ENCODE assay signal across 8 cellular contexts in genomic region chr5:178113841-178114324, GRCh38. TPM values are rescaled to one million over a fixed set of nuclear protein-coding genes. Genes with fewer than 3 reads are reported as not detected.
A peak's percentile ranks its signal among the peaks of the same experiment; 100 is the strongest.
DNase-seq lines count a peak whose midpoint lies in the region; ATAC-seq, FAIRE-seq and TF ChIP-seq lines count a peak whose summit lies in the region.

No MANE protein-coding gene starts in this region.

- intact Hi-C loops in kidney (cut with DNase I): no loop called here

- H3K36me3 Mint-ChIP-seq in type B pancreatic cell: no peaks in the 10 kb centered on the region

- peak; percentile 25 for DNase-seq in activated naive CD4-positive, alpha-beta T cell treated with anti-CD3 and anti-CD28 coated beads, Interleukin-2, amount 50 U/mL, for 16 hours
- DNase-seq in kidney (peak; percentile 84), type B pancreatic cell (ENCODE audit: extremely low spot score, unreplicated experiment) (no peak), occipital lobe (lab: John Stamatoyannopoulos, UW) (no peak)

- FAIRE-seq in kidney (lab: Jason Lieb, UNC): no peak

- peak overlapping the region; percentile 54 to 80 (median 72) for H3K4me3 ChIP-seq in BLaER1 treated with 17β-estradiol and CSF1 and Interleukin-3, amounts not matched to agents 10 nM and 100 nM
- peak overlapping the region in 1 of 2 donors; percentile 52 for H3K4me3 ChIP-seq in kidney (ENCODE audit: low read length in 2 of 2)

- H3K4me1 Mint-ChIP-seq in type B pancreatic cell (ENCODE audit: unreplicated experiment): peaks cover 18% of the 10 kb centered on the region

- H3K9me3 ChIP-seq in BLaER1 treated with 17β-estradiol and CSF1 and Interleukin-3, amounts not matched to agents 10 nM and 100 nM (replicated peaks in 1 of 11): peaks cover 0 to 5% (median 0%) of the 10 kb centered on the region in 11 experiments; a peak in 1 of 22 replicates
- H3K9me3 ChIP-seq in kidney (ENCODE audit: control insufficient read depth in 1 of 2, low read length in 2 of 2): no peaks in the 10 kb centered on the region

- no peaks in the 10 kb centered on the region for H3K36me3 ChIP-seq in BLaER1 treated with 17β-estradiol and CSF1 and Interleukin-3, amounts not matched to agents 10 nM and 100 nM
- H3K36me3 ChIP-seq in kidney (ENCODE audit: control insufficient read depth in 1 of 2, insufficient read depth in 2 of 2, low read length in 2 of 2): no peaks in the 10 kb centered on the region

- peak overlapping the region; percentile 89 for H3K27ac Mint-ChIP-seq in type B pancreatic cell

- H3K4me1 ChIP-seq in BLaER1 treated with 17β-estradiol and CSF1 and Interleukin-3, amounts not matched to agents 10 nM and 100 nM: peaks cover 55 to 74% (median 67%) of the 10 kb centered on the region in 10 experiments
- peaks cover 0 to 2% of the 10 kb centered on the region in 2 donors for H3K4me1 ChIP-seq in kidney (ENCODE audit: control insufficient read depth in 1 of 2, insufficient read depth in 1 of 2, low read depth in 1 of 2, low read length in 2 of 2)

- H3K4me3 Mint-ChIP-seq in type B pancreatic cell: peak overlapping the region; percentile 92

- peak overlapping the region in 9 of 11 experiments; percentile 57 to 94 (median 75); a peak in 18 of 22 replicates for H3K27ac ChIP-seq in BLaER1 treated with 17β-estradiol and CSF1 and Interleukin-3, amounts not matched to agents 10 nM and 100 nM
- no peak overlapping the region for H3K27ac ChIP-seq in kidney (ENCODE audit: low read depth in 2 of 2, low read length in 2 of 2)

- H3K4me2 ChIP-seq in BLaER1 treated with 17β-estradiol and CSF1 and Interleukin-3, amounts not matched to agents 10 nM and 100 nM: peak overlapping the region; percentile 96 to 100 (median 99)

- peak; percentile 18 for ATAC-seq in HG03025 (IDR thresholded peaks at IDR 0.05; ENCODE audit: low FRiP score, unreplicated experiment)
- ATAC-seq in GM21423 (IDR thresholded peaks at IDR 0.05; ENCODE audit: unreplicated experiment): no peak
- ATAC-seq in GM21526 (IDR thresholded peaks at IDR 0.05; ENCODE audit: low FRiP score, unreplicated experiment): no peak

- H3K27me3 ChIP-seq in BLaER1 treated with 17β-estradiol and CSF1 and Interleukin-3, amounts not matched to agents 10 nM and 100 nM: peaks cover 0 to 65% (median 0%) of the 10 kb centered on the region in 11 experiments; a peak in 6 of 22 replicates

- no peaks in the 10 kb centered on the region for H3K9me3 Mint-ChIP-seq in type B pancreatic cell

- peak overlapping the region; percentile 45 to 86 (median 79); a peak in 21 of 22 replicates for H3K9ac ChIP-seq in BLaER1 treated with 17β-estradiol and CSF1 and Interleukin-3, amounts not matched to agents 10 nM and 100 nM
- peak overlapping the region in 1 of 2 donors; percentile 12 for H3K9ac ChIP-seq in kidney (ENCODE audit: low read length in 2 of 2)

- peaks cover 17% of the 10 kb centered on the region for H3K27me3 Mint-ChIP-seq in type B pancreatic cell

- peaks cover 0 to 50% (median 6%) of the 10 kb centered on the region in 11 experiments; a peak in 8 of 22 replicates for H4K20me1 ChIP-seq in BLaER1 treated with 17β-estradiol and CSF1 and Interleukin-3, amounts not matched to agents 10 nM and 100 nM

- TF ChIP-seq CTCF in kidney (IDR thresholded peaks at IDR 0.05; ENCODE audit: borderline replicate concordance, extremely low read depth, insufficient read depth) (no peak), type B pancreatic cell (conservative IDR thresholded peaks at IDR 0.05) (no peak)

RNA-seq across cellular contexts. Expression of gene N4BP3, which starts 0.6 kb away (rescaled TPM):
- 5.6 TPM for total RNA-seq in kidney
- 2.4 TPM for polyA plus RNA-seq in kidney (ENCODE audit: insufficient read depth, low read depth, low replicate concordance)
- 6.6 and 11.2 TPM in 2 replicates for total RNA-seq in type B pancreatic cell (ENCODE audit: low replicate concordance)
- 8.0 TPM for total RNA-seq in occipital lobe

RNA-seq across cellular contexts. Expression of gene RMND5B, which starts 16.9 kb away (rescaled TPM):
- 45.3 TPM for total RNA-seq in kidney
- 36.6 TPM for polyA plus RNA-seq in kidney (ENCODE audit: insufficient read depth, low read depth, low replicate concordance)
- 41.8 and 52.1 TPM in 2 replicates for total RNA-seq in type B pancreatic cell (ENCODE audit: low replicate concordance)
- 19.3 TPM for total RNA-seq in occipital lobe

RNA-seq across cellular contexts. Expression of gene NHP2, which starts 39.8 kb away (rescaled TPM):
- total RNA-seq in kidney (98.6 TPM), type B pancreatic cell (ENCODE audit: low replicate concordance) (136 and 161 TPM in 2 replicates), occipital lobe (62.2 TPM)
- polyA plus RNA-seq in kidney (ENCODE audit: insufficient read depth, low read depth, low replicate concordance): 129 TPM

Comparison
In these comparisons a context has a peak if more than half of its experiments do, and no peak if none do; other contexts are left out.
1. H3K27ac ChIP-seq: peak in BLaER1 treated with 17β-estradiol and CSF1 and Interleukin-3, amounts not matched to agents 10 nM and 100 nM (9 of 11); none in kidney (0 of 2).
2. DNase-seq: peak in activated naive CD4-positive, alpha-beta T cell treated with anti-CD3 and anti-CD28 coated beads, Interleukin-2, amount 50 U/mL, for 16 hours (single experiment) and kidney (single experiment); none in type B pancreatic cell (single experiment) and occipital lobe (single experiment).